1 cellular context compared by ENCODE assay signal in genomic region chr19:42124386-42124901, GRCh38.
TF ChIP-seq lines count a peak whose summit lies in the region.

No MANE protein-coding gene starts in this region.

TF ChIP-seq in GM12878, 131 proteins besides CTCF, POLR2A, EP300 and RAD21:
- TF ChIP-seq CREM (IDR thresholded peaks at IDR 0.05; ENCODE audit: low read depth), result no peak
- no peak for TF ChIP-seq CBX3 (IDR thresholded peaks at IDR 0.05; ENCODE audit: borderline replicate concordance, low read depth)
- no peak for TF ChIP-seq NFIC (IDR thresholded peaks at IDR 0.05; ENCODE audit: low read depth, low read length)
- TF ChIP-seq BCL11A (IDR thresholded peaks at IDR 0.05; ENCODE audit: low read depth, low read length), result no peak
- no peak for TF ChIP-seq RFX5 (IDR thresholded peaks at IDR 0.05; ENCODE audit: low read depth, low read length)
- no peak for TF ChIP-seq SMARCA5 (IDR thresholded peaks at IDR 0.05)
